Comparison of ENCODE assay signal across 17 cellular contexts in genomic region chr2:240591784-240592183, GRCh38. TPM values are rescaled to one million over a fixed set of nuclear protein-coding genes. Genes with fewer than 3 reads are reported as not detected.
DNase-seq lines count a peak whose midpoint lies in the region; FAIRE-seq and TF ChIP-seq lines count a peak whose summit lies in the region.
"Had no signal": no experiment of that assay in that cellular context is flagged by ENCODE, and none has a peak within 500 bp of the region (broad histone marks: within the 10 kb centered on the region; RNA-seq: fewer than 3 reads in every experiment).

No MANE protein-coding gene starts in this region.

- H3K27ac ChIP-seq in left ventricle myocardium inferior (replicated peaks) (peak overlapping the region; percentile 89), trophoblast cell (ENCODE audit: low read depth, low read length) (no peak overlapping the region)

- no peak overlapping the region for H3K14ac ChIP-seq in trophoblast cell (ENCODE audit: low read length)

- H2AFZ ChIP-seq in trophoblast cell (ENCODE audit: insufficient read depth, low read length, poor library complexity) = no peak overlapping the region

- no peak for TF ChIP-seq CTCF in left ventricle myocardium inferior (IDR thresholded peaks at IDR 0.05; ENCODE audit: borderline replicate concordance)

- no peak for FAIRE-seq in GM19239 (lab: Jason Lieb, UNC)
- FAIRE-seq: H54 had no signal

- H3K36me3 ChIP-seq in left ventricle myocardium inferior (peaks cover 44% of the 10 kb centered on the region), trophoblast cell (ENCODE audit: control insufficient read depth in 1 of 2, insufficient read depth in 2 of 2, low read length in 2 of 2) (peaks cover 40 to 46% of the 10 kb centered on the region in 2 experiments)

- no peak overlapping the region for H4K8ac ChIP-seq in trophoblast cell (ENCODE audit: low read depth, low read length)

- H3K18ac ChIP-seq in trophoblast cell (ENCODE audit: low read length) = peak overlapping the region; percentile 25

- H2BK12ac ChIP-seq in trophoblast cell (ENCODE audit: low read length) = no peak overlapping the region

- H3K4ac ChIP-seq in trophoblast cell (ENCODE audit: low read depth, low read length) = no peak overlapping the region

- H3K4me3 ChIP-seq in left ventricle myocardium inferior = no peak overlapping the region
- no peak overlapping the region for H3K4me3 ChIP-seq in trophoblast cell (ENCODE audit: low read depth, low read length)

- H4K12ac ChIP-seq in trophoblast cell (ENCODE audit: low read depth, low read length) = no peak overlapping the region

- H2AK5ac ChIP-seq in trophoblast cell (ENCODE audit: low read length) = no peak overlapping the region

- WGBS in trophoblast cell (ENCODE audit: extremely low coverage, insufficient coverage, insufficient read length) = no CpG with 5 or more reads among the region's 13 CpGs

- no peaks in the 10 kb centered on the region for H3K79me1 ChIP-seq in trophoblast cell (ENCODE audit: low read length)

- no peak overlapping the region for H2BK120ac ChIP-seq in trophoblast cell (ENCODE audit: insufficient read depth, low read length, poor library complexity)

- DNase-seq in stimulated activated CD4-positive, alpha-beta T cell treated with anti-CD3 and anti-CD28 coated beads, Interleukin-4, amount 100 ng/mL, for 1 hour = peak; percentile 1
- DNase-seq in stimulated activated CD4-positive, alpha-beta T cell treated with anti-CD3 and anti-CD28 coated beads, Interleukin-2, amount 100 ng/mL, for 24 hours = no peak
- DNase-seq in left ventricle myocardium inferior (no peak), trophoblast cell (no peak), GM19239 (ENCODE audit: insufficient read length, low spot score) (no peak), activated gamma-delta T cell treated with Interleukin-2 at 50 U/mL for 16 hours (no peak), cerebellar cortex (ENCODE audit: low spot score) (no peak)
- DNase-seq: ACHN, AML-193, KG1, NCI-H1436, NCI-H2029, NCI-H2171, NCI-H446 treated with DMSO at 0.1 percent for 48 hours, OCI-M1, RPMI8226 had no signal

- no peak overlapping the region for H4K91ac ChIP-seq in trophoblast cell (ENCODE audit: low read depth, low read length)

- H3K27me3 ChIP-seq in left ventricle myocardium inferior (ENCODE audit: low read depth) = no peaks in the 10 kb centered on the region
- H3K27me3 ChIP-seq in trophoblast cell (ENCODE audit: insufficient read depth, low read length) = no peaks in the 10 kb centered on the region

- H3K9me3 ChIP-seq in left ventricle myocardium inferior (replicated peaks) = no peaks in the 10 kb centered on the region
- H3K9me3 ChIP-seq in trophoblast cell (ENCODE audit: insufficient read depth, low read depth, low read length) = peaks cover 6% of the 10 kb centered on the region

- no peak overlapping the region for H3K4me2 ChIP-seq in trophoblast cell (ENCODE audit: low read length)

- no peak overlapping the region for H2BK5ac ChIP-seq in trophoblast cell (ENCODE audit: low read depth, low read length, poor library complexity)

- H3K9ac ChIP-seq in trophoblast cell (ENCODE audit: low read length) = no peak overlapping the region

- H3K4me1 ChIP-seq in left ventricle myocardium inferior (peaks cover 98% of the 10 kb centered on the region), trophoblast cell (ENCODE audit: control insufficient read depth in 1 of 2, insufficient read depth in 2 of 2, low read length in 2 of 2) (peaks cover 9 to 12% of the 10 kb centered on the region in 2 experiments)

- intact Hi-C loops in left ventricle myocardium inferior (cut with micrococcal nuclease) = no loop called here

- peaks cover 5% of the 10 kb centered on the region for H3K79me2 ChIP-seq in trophoblast cell (ENCODE audit: control insufficient read depth, insufficient read depth, low read length, poor library complexity)

- no peak overlapping the region for H3K23ac ChIP-seq in trophoblast cell (ENCODE audit: low read length)

RNA-seq across cellular contexts. Expression of gene CAPN10, which starts 5.2 kb away (rescaled TPM):
- total RNA-seq in left ventricle myocardium inferior = 31.2 TPM
- polyA plus RNA-seq in trophoblast cell (2013) = 13.6 and 13.9 TPM in 2 replicates

RNA-seq across cellular contexts. Expression of gene RNPEPL1, which starts 23.5 kb away (rescaled TPM):
- total RNA-seq in left ventricle myocardium inferior = 80.1 TPM
- 43.3 and 44.3 TPM in 2 replicates for polyA plus RNA-seq in trophoblast cell (2013)

RNA-seq across cellular contexts. Expression of gene DUSP28, which starts 31.6 kb away (rescaled TPM):
- total RNA-seq in left ventricle myocardium inferior = 19.3 TPM
- 3.2 and 3.3 TPM in 2 replicates for polyA plus RNA-seq in trophoblast cell (2013)

RNA-seq across cellular contexts. Expression of gene GPR35, which starts 33.5 kb away (rescaled TPM):
- total RNA-seq in left ventricle myocardium inferior = 1.3 TPM
- polyA plus RNA-seq in trophoblast cell (2013) = 0.68 and 0.96 TPM in 2 replicates

RNA-seq across cellular contexts. Expression of gene ANKMY1, which starts 34.0 kb away (rescaled TPM):
- 4.0 TPM for total RNA-seq in left ventricle myocardium inferior
- 4.7 and 5.0 TPM in 2 replicates for polyA plus RNA-seq in trophoblast cell (2013)
